ENCODE assay signal across 7 cellular contexts in genomic region chr16:87765776-87766484, GRCh38. TPM values are rescaled to one million over a fixed set of nuclear protein-coding genes. Genes with fewer than 3 reads are reported as not detected.
DNase-seq lines count a peak whose midpoint lies in the region; ATAC-seq, FAIRE-seq and TF ChIP-seq lines count a peak whose summit lies in the region.

Gene KLHDC4, minus strand, starts transcription at chr16:87765986. Its CDS starts 96 bp downstream, at chr16:87765890.

- POLR2A ChIA-PET in activated B cell treated with CpG ODN at 0.5 μM for 24 hours (lab: Charles Lee) = interaction anchor here (0.5 to 3.0 kb wide), 27 partner anchors 9 to 1195 kb away, joined by 3 to 30 read pairs (median 3); partner anchors contain the start of genes BANP, C16orf95, SLC7A5 and ZC3H18

- H3K27me3 Mint-ChIP-seq in activated B cell treated with CpG ODN at 0.5 μM for 24 hours (no peaks in the 10 kb centered on the region), immature natural killer cell (ENCODE audit: low read depth in 3 of 3) (peaks cover 36 to 41% (median 39%) of the 10 kb centered on the region in 3 donors)

- H3K27ac Mint-ChIP-seq in activated B cell treated with CpG ODN at 0.5 μM for 24 hours = peak within 1 kb of the TSS; percentile 98
- peak within 1 kb of the TSS; percentile 98 to 100 (median 100) for H3K27ac Mint-ChIP-seq in immature natural killer cell

- peak within 1 kb of the TSS; percentile 93 for H3K4me3 ChIP-seq in bronchial epithelial cell (ENCODE audit: low read depth, low read length)

- DNase-seq in NCI-H2196 treated with DMSO at 0.1 percent for 48 hours (lab: John Stamatoyannopoulos, UW; ENCODE audit: unreplicated experiment) = peak; percentile 25
- peak; percentile 87 for DNase-seq in activated B cell treated with CpG ODN at 0.5 μM for 24 hours
- peak; percentile 76 for DNase-seq in bronchial epithelial cell (ENCODE audit: low read depth)
- DNase-seq in immature natural killer cell = peak; percentile 87 to 90 (median 90)
- peak; percentile 46 for DNase-seq in smooth muscle cell of the brain vasculature (ENCODE audit: low read depth, low spot score)

- H3K9me3 Mint-ChIP-seq in activated B cell treated with CpG ODN at 0.5 μM for 24 hours (no peaks in the 10 kb centered on the region), immature natural killer cell (no peaks in the 10 kb centered on the region)

- CTCF ChIA-PET in activated B cell treated with CpG ODN at 0.5 μM for 24 hours (lab: Charles Lee) = interaction anchor here (0.6 to 1.8 kb wide), 4 partner anchors 13 to 372 kb away, joined by 3 to 15 read pairs (median 4); partner anchors contain the start of gene SLC7A5

- ATAC-seq in GM18505 (IDR thresholded peaks at IDR 0.05; ENCODE audit: unreplicated experiment) = peak; percentile 81
- ATAC-seq in HG02885 (IDR thresholded peaks at IDR 0.05; ENCODE audit: poor library complexity, unreplicated experiment) = peak; percentile 80
- ATAC-seq in activated B cell treated with CpG ODN at 0.5 μM for 24 hours (ENCODE audit: low read depth) = peak; percentile 84

- H3K36me3 Mint-ChIP-seq in activated B cell treated with CpG ODN at 0.5 μM for 24 hours (ENCODE audit: low read depth) = peaks cover 38% of the 10 kb centered on the region
- peaks cover 8 to 30% (median 18%) of the 10 kb centered on the region in 3 donors for H3K36me3 Mint-ChIP-seq in immature natural killer cell

- peaks cover 13% of the 10 kb centered on the region for H3K36me3 ChIP-seq in bronchial epithelial cell (ENCODE audit: control insufficient read depth, insufficient read depth, low read length)

- intact Hi-C loops in activated B cell treated with CpG ODN at 0.5 μM for 24 hours (cut with micrococcal nuclease) = loop anchor here (1.0 to 5.0 kb wide), 5 partner anchors 41 to 806 kb away; partner anchors contain the start of genes BANP, MAP1LC3B and ZC3H18

- no peak for FAIRE-seq in bronchial epithelial cell (lab: Jason Lieb, UNC)

- TF ChIP-seq CTCF in activated B cell treated with CpG ODN at 0.5 μM for 24 hours (IDR thresholded peaks at IDR 0.05) (no peak), bronchial epithelial cell (IDR thresholded peaks at IDR 0.05; ENCODE audit: insufficient read depth, low read length, severe bottlenecking) (no peak)

- peaks cover 2% of the 10 kb centered on the region for H3K27me3 ChIP-seq in bronchial epithelial cell (ENCODE audit: control insufficient read depth, insufficient read depth, low read length)

- peak; percentile 90 for TF ChIP-seq POLR2A in GM18505 (IDR thresholded peaks at IDR 0.05; ENCODE audit: borderline replicate concordance, extremely low read depth, insufficient read depth, insufficient read length)

- H3K4me1 Mint-ChIP-seq in activated B cell treated with CpG ODN at 0.5 μM for 24 hours = peaks cover 31% of the 10 kb centered on the region
- H3K4me1 Mint-ChIP-seq in immature natural killer cell = peaks cover 61 to 62% of the 10 kb centered on the region in 2 donors

- H3K4me3 Mint-ChIP-seq in activated B cell treated with CpG ODN at 0.5 μM for 24 hours (peak within 1 kb of the TSS; percentile 100), immature natural killer cell (peak within 1 kb of the TSS; percentile 99 to 100 (median 100))

RNA-seq across cellular contexts. Expression of gene KLHDC4, which starts in this region (rescaled TPM):
- total RNA-seq in activated B cell treated with CpG ODN at 0.5 μM for 24 hours (70.1 and 87.0 TPM in 2 replicates), bronchial epithelial cell (27.7 and 30.8 TPM in 2 replicates)
- polyA plus RNA-seq in immature natural killer cell = 10 to 100 TPM; 52.0 to 70.0 (median 61.0) TPM

Comparison
In these comparisons a context has a peak if more than half of its experiments do, and no peak if none do; other contexts are left out.
1. Peak in every context shown above with its lines: DNase-seq, ATAC-seq and H3K4me3 ChIP-seq.
2. DNase-seq: peak in every context shown above with its lines; median percentile 90 in immature natural killer cell; 87 in activated B cell treated with CpG ODN at 0.5 μM for 24 hours; 76 in bronchial epithelial cell; 46 in smooth muscle cell of the brain vasculature; 25 in NCI-H2196 treated with DMSO at 0.1 percent for 48 hours.